In the genomic region with DNA sequence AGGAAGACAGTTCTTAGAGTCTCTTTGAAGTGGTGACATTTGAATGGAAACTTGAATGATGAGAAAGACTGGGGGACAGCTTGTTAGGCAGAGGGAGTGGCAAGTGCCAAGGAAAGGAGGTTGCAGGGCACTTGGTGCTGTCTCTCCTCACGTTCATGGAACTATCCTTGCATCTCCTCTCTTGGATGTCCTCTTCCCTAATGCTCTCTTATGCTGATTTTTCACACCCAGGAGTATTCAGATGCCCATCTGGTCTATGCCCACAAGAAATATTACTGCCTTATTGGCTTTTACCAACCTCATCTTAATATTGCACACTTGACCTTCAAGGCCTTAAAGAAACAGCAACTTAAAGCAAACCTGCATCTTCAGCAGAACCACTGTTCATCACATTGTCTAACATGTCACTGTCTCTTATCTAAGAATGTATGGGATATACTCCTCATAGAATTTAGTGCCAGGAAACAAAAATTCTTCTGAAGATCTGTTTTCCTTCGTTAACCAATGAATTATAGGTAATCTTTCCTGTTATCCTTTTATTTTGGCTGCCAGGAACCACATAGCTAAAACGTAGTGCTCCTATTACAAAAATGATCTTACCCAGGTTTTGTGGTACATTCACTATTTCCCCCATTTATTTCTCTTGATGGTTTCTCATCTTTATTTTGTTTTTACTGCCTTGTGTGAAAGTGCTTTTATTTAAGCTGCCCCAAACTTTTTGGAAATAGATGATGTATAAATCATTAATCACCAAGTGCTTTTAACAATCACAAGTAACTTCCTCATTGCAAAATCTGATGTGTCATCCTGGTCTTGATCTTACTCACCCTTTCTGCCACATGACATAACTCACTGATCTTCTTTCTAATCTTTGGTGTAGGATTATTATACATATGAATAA, we compare ENCODE assay signal across 10 cellular contexts. TPM values are rescaled to one million over a fixed set of nuclear protein-coding genes. Genes with fewer than 3 reads are reported as not detected.
DNase-seq lines count a peak whose midpoint lies in the region; ATAC-seq and TF ChIP-seq lines count a peak whose summit lies in the region.
"Had no signal": no experiment of that assay in that cellular context is flagged by ENCODE, and none has a peak within 500 bp of the region (broad histone marks: within the 10 kb centered on the region; RNA-seq: fewer than 3 reads in every experiment).

No MANE protein-coding gene starts in this region.

- DNase-seq in GM12864 (ENCODE audit: low read depth), result peak; percentile 4
- DNase-seq in HT1080 (ENCODE audit: low read depth), result peak; percentile 87
- DNase-seq in fibroblast of the aortic adventitia (ENCODE audit: low read depth), result peak; percentile 76
- no peak for DNase-seq in activated CD4-positive, alpha-beta T cell treated with anti-CD3 and anti-CD28 coated beads, Interleukin-2, amount 50 U/mL, for 1 hour
- no peak for DNase-seq in neural progenitor cell (ENCODE audit: low spot score)
- DNase-seq in left ventricle myocardium inferior, result no peak
- DNase-seq in posterior vena cava (ENCODE audit: low spot score), result no peak
- DNase-seq: activated T-cell treated with anti-CD3 and anti-CD28 coated beads, Interleukin-2, amount 50 U/mL, for 1 hour had no signal

- no peak overlapping the region for H3K4me3 ChIP-seq in GM12864 (ENCODE audit: low read depth, low read length)
- no peak overlapping the region for H3K4me3 ChIP-seq in fibroblast of the aortic adventitia (ENCODE audit: low read depth, low read length)
- H3K4me3 ChIP-seq in neural progenitor cell, result no peak overlapping the region
- H3K4me3 ChIP-seq in left ventricle myocardium inferior, result no peak overlapping the region

- H3K79me2 ChIP-seq in neural progenitor cell (ENCODE audit: low read depth), result peaks cover 11% of the 10 kb centered on the region

- peak; percentile 98 for ATAC-seq in GM21737 (IDR thresholded peaks at IDR 0.05; ENCODE audit: unreplicated experiment)

- no peaks in the 10 kb centered on the region for H4K20me1 ChIP-seq in neural progenitor cell (ENCODE audit: low read depth)

- H3K27ac Mint-ChIP-seq in neural progenitor cell, result no peak overlapping the region

- H3K27me3 Mint-ChIP-seq in neural progenitor cell (ENCODE audit: insufficient read depth, low read depth), result no peaks in the 10 kb centered on the region

- intact Hi-C loops in left ventricle myocardium inferior (cut with micrococcal nuclease) (no loop called here), posterior vena cava (cut with DNase I) (no loop called here)

- H3K4me1 ChIP-seq in neural progenitor cell (no peaks in the 10 kb centered on the region), left ventricle myocardium inferior (no peaks in the 10 kb centered on the region)

- H3K9me3 ChIP-seq in neural progenitor cell (ENCODE audit: low read depth) (no peaks in the 10 kb centered on the region), left ventricle myocardium inferior (replicated peaks) (peaks cover 16% of the 10 kb centered on the region)
- H3K9me3 ChIP-seq: neutrophil had no signal

- H3F3A ChIP-seq in neural progenitor cell (ENCODE audit: low read depth), result no peaks in the 10 kb centered on the region

- peaks cover 12% of the 10 kb centered on the region for H3K36me3 Mint-ChIP-seq in neural progenitor cell

- no peaks in the 10 kb centered on the region for H3K36me3 ChIP-seq in neural progenitor cell
- no peaks in the 10 kb centered on the region for H3K36me3 ChIP-seq in left ventricle myocardium inferior
- H3K36me3 ChIP-seq: neutrophil had no signal

- TF ChIP-seq CTCF in GM12864 (IDR thresholded peaks at IDR 0.05; ENCODE audit: low read depth, low read length, missing control alignments) (no peak), fibroblast of the aortic adventitia (IDR thresholded peaks at IDR 0.05; ENCODE audit: insufficient read depth, low read length) (no peak), neural progenitor cell (IDR thresholded peaks at IDR 0.05) (no peak), left ventricle myocardium inferior (IDR thresholded peaks at IDR 0.05; ENCODE audit: borderline replicate concordance) (no peak)

- H3K27ac ChIP-seq in neural progenitor cell (no peak overlapping the region), left ventricle myocardium inferior (replicated peaks) (no peak overlapping the region)
- H3K27ac ChIP-seq: neutrophil had no signal

- H3K9ac ChIP-seq in neural progenitor cell, result no peak overlapping the region

- H3K9me3 Mint-ChIP-seq in neural progenitor cell, result peaks cover 23% of the 10 kb centered on the region

- no peak overlapping the region for H2AFZ ChIP-seq in neural progenitor cell (replicated peaks)

- H3K4me2 ChIP-seq in neural progenitor cell, result no peak overlapping the region

- H3K27me3 ChIP-seq in neural progenitor cell, result no peaks in the 10 kb centered on the region
- H3K27me3 ChIP-seq in left ventricle myocardium inferior (ENCODE audit: low read depth), result no peaks in the 10 kb centered on the region
- H3K27me3 ChIP-seq: neutrophil had no signal

- H3K4me1 Mint-ChIP-seq in neural progenitor cell, result no peaks in the 10 kb centered on the region

- H3K4me3 Mint-ChIP-seq in neural progenitor cell, result no peak overlapping the region

RNA-seq across cellular contexts. Expression of gene RGS17, which starts 12.8 kb away (rescaled TPM):
- 8.4 and 9.0 TPM in 2 replicates for total RNA-seq in HT1080 (2014; rRNA removed; shearing (Covaris generic))
- polyA plus RNA-seq in HT1080 (2015; cell fraction: cytosol; rRNA removed), result 5.3 and 7.4 TPM in 2 replicates
- polyA plus RNA-seq in HT1080 (2015; cell fraction: nucleus; rRNA removed), result 5.0 and 7.2 TPM in 2 replicates
- total RNA-seq in fibroblast of the aortic adventitia (ENCODE audit: low replicate concordance) (7.8 and 38.1 TPM in 2 replicates), neural progenitor cell (ENCODE audit: low replicate concordance) (4.8 and 8.1 TPM in 2 replicates), left ventricle myocardium inferior (0.16 TPM), posterior vena cava (under 1 TPM; 0.28 to 0.62 TPM)

Comparison
In these comparisons a context has a peak if more than half of its experiments do, and no peak if none do; other contexts are left out.
1. DNase-seq: peak in GM12864 (single experiment), HT1080 (single experiment) and fibroblast of the aortic adventitia (single experiment); none in activated CD4-positive, alpha-beta T cell treated with anti-CD3 and anti-CD28 coated beads, Interleukin-2, amount 50 U/mL, for 1 hour (single experiment), neural progenitor cell (single experiment), left ventricle myocardium inferior (single experiment) and posterior vena cava (single experiment).